ENCODE assay signal across 3 cellular contexts in the genomic region with DNA sequence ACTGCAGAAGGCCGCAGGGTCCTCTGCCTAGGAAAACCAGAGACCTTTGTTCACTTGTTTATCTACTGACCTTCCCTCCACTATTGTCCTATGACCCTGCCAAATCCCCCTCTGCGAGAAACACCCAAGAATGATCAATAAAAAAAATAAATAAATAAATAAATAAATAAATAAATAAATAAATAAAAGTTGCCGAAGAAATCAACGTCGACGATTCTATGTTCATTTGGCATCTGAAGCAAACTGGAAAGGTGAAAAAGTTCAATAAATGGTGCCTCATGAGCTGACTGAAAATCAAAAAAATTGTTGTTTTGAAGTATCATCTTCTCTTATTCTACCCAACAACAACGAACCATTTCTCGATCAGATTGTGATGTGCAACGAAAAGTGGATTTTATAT. TPM values are rescaled to one million over a fixed set of nuclear protein-coding genes. Genes with fewer than 3 reads are reported as not detected.
A peak's percentile ranks its signal among the peaks of the same experiment; 100 is the strongest.
DNase-seq lines count a peak whose midpoint lies in the region; ATAC-seq, FAIRE-seq and TF ChIP-seq lines count a peak whose summit lies in the region.
"Not testable (repeated sequence)": the region's sequence is repeated elsewhere in the genome, so short reads cannot be mapped to it uniquely, and the experiment has no call there.
"Had no signal": no experiment of that assay in that cellular context is flagged by ENCODE, and none has a peak within 500 bp of the region (broad histone marks: within the 10 kb centered on the region; RNA-seq: fewer than 3 reads in every experiment).

No MANE protein-coding gene starts in this region.

- TF ChIP-seq POLR2A in A549 (IDR thresholded peaks at IDR 0.05; ENCODE audit: low read length) = not testable (repeated sequence)

- H3K4me2 ChIP-seq in A549 = not testable (repeated sequence)

- not testable (repeated sequence) for ATAC-seq in A549

- DNase-seq in A549 (ENCODE audit: low read depth in 1 of 2, low spot score in 1 of 2) = not testable (repeated sequence)

- 64% methylated on average over 8 of the region's 9 CpGs for WGBS in A549 (ENCODE audit: missing lambda C conversion rate)

- not testable (repeated sequence) for H3K9me3 ChIP-seq in A549; HEK293 (ENCODE audit: control insufficient read depth, insufficient read depth, low read depth, low read length)

- POLR2A ChIA-PET in A549 (lab: Yijun Ruan, JAX) = interaction anchor here (0.6 kb wide), 1 partner anchor 80 kb away, joined by 3 read pairs; no protein-coding TSS in a partner anchor
- POLR2A ChIA-PET in HEK293 (lab: Yijun Ruan, JAX) = not testable (repeated sequence)

- TF ChIP-seq EP300 in A549 (IDR thresholded peaks at IDR 0.05) = not testable (repeated sequence)

- H3K4me1 ChIP-seq in A549; HEK293 (ENCODE audit: control insufficient read depth, insufficient read depth, low read length): not testable (repeated sequence)

- CTCF ChIA-PET in A549 (lab: Yijun Ruan, JAX) = not testable (repeated sequence)
- CTCF ChIA-PET in HEK293 (lab: Yijun Ruan, JAX) = interaction anchor here (0.6 kb wide), 1 partner anchor 75 kb away, joined by 3 read pairs; no protein-coding TSS in a partner anchor

- not testable (repeated sequence) for H3K27ac ChIP-seq in A549; HEK293 (ENCODE audit: extremely low read depth, low read depth, low read length)

- TF ChIP-seq RAD21 in A549 (conservative IDR thresholded peaks at IDR 0.05 in 1 of 2, IDR thresholded peaks at IDR 0.05 in 1 of 2) = not testable (repeated sequence)

- H3K4me3 ChIP-seq in A549; HEK293 (ENCODE audit: low read depth, low read length): not testable (repeated sequence)

- FAIRE-seq in A549 (lab: Jason Lieb, UNC) = not testable (repeated sequence)

- TF ChIP-seq CTCF in A549 (IDR thresholded peaks at IDR 0.05); HEK293 (tag by site-specific recombination; IDR thresholded peaks at IDR 0.05): not testable (repeated sequence)

- H3K36me3 ChIP-seq in HEK293 (ENCODE audit: control insufficient read depth in 2 of 2, insufficient read depth in 1 of 2, low read length in 2 of 2) = not testable (repeated sequence)

TF ChIP-seq in A549, 52 proteins besides CTCF, POLR2A, EP300 and RAD21:
- TF ChIP-seq ZC3H11A (IDR thresholded peaks at IDR 0.05) = peak; percentile 47

TF ChIP-seq in HEK293, 187 proteins besides CTCF, POLR2A, EP300 and RAD21 (continues in another document):
- TF ChIP-seq, protein P1, sequence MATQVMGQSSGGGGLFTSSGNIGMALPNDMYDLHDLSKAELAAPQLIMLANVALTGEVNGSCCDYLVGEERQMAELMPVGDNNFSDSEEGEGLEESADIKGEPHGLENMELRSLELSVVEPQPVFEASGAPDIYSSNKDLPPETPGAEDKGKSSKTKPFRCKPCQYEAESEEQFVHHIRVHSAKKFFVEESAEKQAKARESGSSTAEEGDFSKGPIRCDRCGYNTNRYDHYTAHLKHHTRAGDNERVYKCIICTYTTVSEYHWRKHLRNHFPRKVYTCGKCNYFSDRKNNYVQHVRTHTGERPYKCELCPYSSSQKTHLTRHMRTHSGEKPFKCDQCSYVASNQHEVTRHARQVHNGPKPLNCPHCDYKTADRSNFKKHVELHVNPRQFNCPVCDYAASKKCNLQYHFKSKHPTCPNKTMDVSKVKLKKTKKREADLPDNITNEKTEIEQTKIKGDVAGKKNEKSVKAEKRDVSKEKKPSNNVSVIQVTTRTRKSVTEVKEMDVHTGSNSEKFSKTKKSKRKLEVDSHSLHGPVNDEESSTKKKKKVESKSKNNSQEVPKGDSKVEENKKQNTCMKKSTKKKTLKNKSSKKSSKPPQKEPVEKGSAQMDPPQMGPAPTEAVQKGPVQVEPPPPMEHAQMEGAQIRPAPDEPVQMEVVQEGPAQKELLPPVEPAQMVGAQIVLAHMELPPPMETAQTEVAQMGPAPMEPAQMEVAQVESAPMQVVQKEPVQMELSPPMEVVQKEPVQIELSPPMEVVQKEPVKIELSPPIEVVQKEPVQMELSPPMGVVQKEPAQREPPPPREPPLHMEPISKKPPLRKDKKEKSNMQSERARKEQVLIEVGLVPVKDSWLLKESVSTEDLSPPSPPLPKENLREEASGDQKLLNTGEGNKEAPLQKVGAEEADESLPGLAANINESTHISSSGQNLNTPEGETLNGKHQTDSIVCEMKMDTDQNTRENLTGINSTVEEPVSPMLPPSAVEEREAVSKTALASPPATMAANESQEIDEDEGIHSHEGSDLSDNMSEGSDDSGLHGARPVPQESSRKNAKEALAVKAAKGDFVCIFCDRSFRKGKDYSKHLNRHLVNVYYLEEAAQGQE (tag by site-specific recombination; IDR thresholded peaks at IDR 0.05) = peak; percentile 69; the same call in 1 of the 2 replicates
- TF ChIP-seq ZBTB8A (tag by site-specific recombination; IDR thresholded peaks at IDR 0.05) (peak; percentile 74), AEBP2 (tag by site-specific recombination; IDR thresholded peaks at IDR 0.05; ENCODE audit: borderline replicate concordance) (0 out of 2 replicates have a peak, but pooled peaks have one; percentile 51), ZNF433 (tag by site-specific recombination; IDR thresholded peaks at IDR 0.05; ENCODE audit: low read depth) (peak; percentile 63; the same call in 1 of the 2 replicates), ZNF292 (tag by site-specific recombination; IDR thresholded peaks at IDR 0.05; ENCODE audit: borderline replicate concordance, low read depth) (peak; percentile 48; the same call in 1 of the 2 replicates), ZNF510 (tag by site-specific recombination; IDR thresholded peaks at IDR 0.05; ENCODE audit: insufficient replicate concordance) (peak; percentile 69), ZNF791 (tag by site-specific recombination; IDR thresholded peaks at IDR 0.05) (0 out of 2 replicates have a peak, but pooled peaks have one; percentile 34), ZNF654 (tag by site-specific recombination; IDR thresholded peaks at IDR 0.05; ENCODE audit: low read depth) (peak; percentile 35; the same call in 1 of the 2 replicates), ZNF558 (tag by site-specific recombination; IDR thresholded peaks at IDR 0.05) (peak; percentile 69; the same call in 1 of the 2 replicates), ZNF266 (tag by site-specific recombination; IDR thresholded peaks at IDR 0.05; ENCODE audit: low read depth) (0 out of 2 replicates have a peak, but pooled peaks have one; percentile 34), ZNF664 (tag by site-specific recombination; IDR thresholded peaks at IDR 0.05) (peak; percentile 65), ZXDB (tag by site-specific recombination; IDR thresholded peaks at IDR 0.05) (peak; percentile 72), ZNF394 (tag by site-specific recombination; IDR thresholded peaks at IDR 0.05; ENCODE audit: borderline replicate concordance) (peak; percentile 90), ZBTB21 (tag by site-specific recombination; IDR thresholded peaks at IDR 0.05) (0 out of 2 replicates have a peak, but pooled peaks have one; percentile 22), ZNF555 (tag by site-specific recombination; conservative IDR thresholded peaks at IDR 0.05) (peak; percentile 91), ZBTB11 (tag by site-specific recombination; conservative IDR thresholded peaks at IDR 0.05; ENCODE audit: low read depth) (peak; percentile 82), ZNF426 (tag by site-specific recombination; IDR thresholded peaks at IDR 0.05) (peak; percentile 89), ZNF341 (tag by site-specific recombination; IDR thresholded peaks at IDR 0.05; ENCODE audit: low read depth) (peak; percentile 18; the same call in 1 of the 2 replicates)

RNA-seq across cellular contexts. Expression of gene ZSWIM5, which starts 17.3 kb away (rescaled TPM):
- 1.3 and 2.0 TPM in 2 replicates for polyA plus RNA-seq in A549 (2011; rRNA removed)
- 0.21 and 0.26 TPM in 2 replicates for polyA plus RNA-seq in A549 (2012; cell fraction: cytosol; rRNA removed)
- 0.67 and 0.80 TPM in 2 replicates for polyA plus RNA-seq in A549 (2012; cell fraction: nucleus; rRNA removed)
- polyA plus RNA-seq in A549 (2017; fragmentation: RNase III; extraction: RNeasy Plus Mini Kit Qiagen cat#74134 plus additional on column Dnase treatment) = 0.39 to 0.52 TPM (median 0.49 TPM) in 3 replicates
- 1.8 and 3.0 TPM in 2 replicates for polyA minus RNA-seq in A549 (2011; rRNA and poly(A)+ RNA removed)
- polyA plus RNA-seq: CD14-positive monocyte had no signal
